Comparison of ENCODE assay signal across 9 cellular contexts in the genomic region with DNA sequence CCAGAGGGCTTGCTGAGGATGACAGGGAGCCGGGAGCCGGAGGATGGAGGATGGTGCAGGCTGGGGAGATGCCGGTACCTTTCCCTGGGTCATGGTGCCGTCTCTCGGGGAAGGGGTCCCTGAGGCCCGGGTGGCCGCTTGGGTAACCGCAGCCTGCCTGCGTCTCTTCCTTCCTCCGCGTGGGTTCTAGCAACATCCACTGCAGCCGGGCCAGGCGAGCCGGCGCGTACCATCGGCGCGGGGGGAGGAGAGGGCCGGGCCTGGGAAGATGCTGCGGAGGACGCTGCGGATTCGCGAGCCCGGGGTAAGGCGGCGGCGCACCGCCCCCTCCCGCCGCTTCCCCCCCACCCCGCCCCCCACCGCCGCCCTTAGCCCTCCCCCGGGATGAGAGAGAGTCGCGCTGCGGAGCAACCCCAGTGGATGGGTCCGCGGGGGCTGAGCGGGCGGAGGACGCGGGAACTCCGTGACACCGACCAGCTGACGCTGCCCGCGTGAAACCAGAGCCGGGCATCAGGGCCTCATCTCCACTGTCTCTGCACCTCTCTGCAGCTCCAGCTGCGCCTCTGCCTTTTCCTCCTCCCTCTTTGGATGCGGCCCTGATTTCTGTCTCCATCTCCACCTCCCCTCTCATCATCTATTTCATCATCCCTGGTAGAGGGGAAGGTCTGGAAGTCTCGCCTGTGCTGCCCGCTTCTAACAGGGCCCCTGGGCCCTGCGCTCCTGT. TPM values are rescaled to one million over a fixed set of nuclear protein-coding genes. Genes with fewer than 3 reads are reported as not detected.
DNase-seq lines count a peak whose midpoint lies in the region; ATAC-seq and TF ChIP-seq lines count a peak whose summit lies in the region.
"Had no signal": no experiment of that assay in that cellular context is flagged by ENCODE, and none has a peak within 500 bp of the region (broad histone marks: within the 10 kb centered on the region; RNA-seq: fewer than 3 reads in every experiment).

A gene (minus strand): TSS at position 201 of the 724 bp plus-strand sequence. CDS start 108 bp downstream, at position 93.

- no peaks in the 10 kb centered on the region for H3K9me3 ChIP-seq in BLaER1 treated with 17β-estradiol and CSF1 and Interleukin-3, amounts not matched to agents 10 nM and 100 nM (replicated peaks in 1 of 11)
- no peaks in the 10 kb centered on the region for H3K9me3 ChIP-seq in neuronal stem cell (replicated peaks in 1 of 2; ENCODE audit: control insufficient read depth in 2 of 2, insufficient read depth in 1 of 2, low read depth in 1 of 2, low read length in 2 of 2)
- no peaks in the 10 kb centered on the region for H3K9me3 ChIP-seq in tibial nerve

- H3K36me3 ChIP-seq in BLaER1 treated with 17β-estradiol and CSF1 and Interleukin-3, amounts not matched to agents 10 nM and 100 nM: no peaks in the 10 kb centered on the region
- H3K36me3 ChIP-seq in neuronal stem cell (replicated peaks in 1 of 2; ENCODE audit: control insufficient read depth in 2 of 2, insufficient read depth in 2 of 2, low read length in 2 of 2) (no peaks in the 10 kb centered on the region), tibial nerve (no peaks in the 10 kb centered on the region)

- H3K27ac ChIP-seq in BLaER1 treated with 17β-estradiol and CSF1 and Interleukin-3, amounts not matched to agents 10 nM and 100 nM: peak within 1 kb of the TSS in 6 of 11 experiments; percentile 6 to 56 (median 34); a peak in 10 of 22 replicates
- H3K27ac ChIP-seq in neuronal stem cell (replicated peaks; ENCODE audit: low read length) (no peak within 1 kb of the TSS), tibial nerve (peak within 1 kb of the TSS; percentile 44 to 81 (median 66))

- no peak within 1 kb of the TSS for H3K27ac Mint-ChIP-seq in endothelial cell (ENCODE audit: unreplicated experiment)

- peaks cover 0 to 7% (median 0%) of the 10 kb centered on the region in 11 experiments; a peak in 2 of 22 replicates for H3K27me3 ChIP-seq in BLaER1 treated with 17β-estradiol and CSF1 and Interleukin-3, amounts not matched to agents 10 nM and 100 nM
- H3K27me3 ChIP-seq in neuronal stem cell (ENCODE audit: control insufficient read depth in 3 of 3, insufficient read depth in 3 of 3, low read depth in 1 of 3, low read length in 3 of 3) (peaks cover 0 to 54% (median 4%) of the 10 kb centered on the region in 3 experiments), tibial nerve (peaks cover 0 to 12% of the 10 kb centered on the region in 2 donors)

- ATAC-seq in activated T-cell treated with anti-CD3 and anti-CD28 coated beads, Interleukin-2, amount 50 U/mL, for 4 hours: peak; percentile 83 to 85
- no peak for ATAC-seq in GM19328 (IDR thresholded peaks at IDR 0.05; ENCODE audit: unreplicated experiment)

- H3K9ac ChIP-seq in BLaER1 treated with 17β-estradiol and CSF1 and Interleukin-3, amounts not matched to agents 10 nM and 100 nM: peak within 1 kb of the TSS in 10 of 11 experiments; percentile 3 to 74 (median 49); a peak in 17 of 22 replicates
- peak within 1 kb of the TSS; percentile 71 for H3K9ac ChIP-seq in neuronal stem cell (ENCODE audit: low read depth, low read length, poor library complexity)

- H4K8ac ChIP-seq in neuronal stem cell (ENCODE audit: low read depth, low read length): no peak within 1 kb of the TSS

- H3K4me3 Mint-ChIP-seq in activated T-cell treated with anti-CD3 and anti-CD28 coated beads, Interleukin-2, amount 50 U/mL, for 4 hours: peak within 1 kb of the TSS; percentile 80
- no peak within 1 kb of the TSS for H3K4me3 Mint-ChIP-seq in endothelial cell (ENCODE audit: unreplicated experiment)

- no peaks in the 10 kb centered on the region for H3K79me1 ChIP-seq in neuronal stem cell (ENCODE audit: low read depth, low read length)

- DNase-seq in NCI-H1930 (lab: John Stamatoyannopoulos, UW) (peak; percentile 17 to 55), fibroblast of mammary gland (ENCODE audit: low read depth) (peak; percentile 69), neuronal stem cell (ENCODE audit: low spot score) (no peak), tibial nerve (ENCODE audit: low spot score in 2 of 2) (peak in 1 of 2 donors; percentile 33), endothelial cell (ENCODE audit: low spot score) (no peak)
- peak; percentile 35 for DNase-seq in activated T-cell treated with anti-CD3 and anti-CD28 coated beads, Interleukin-2, amount 50 U/mL, for 4 hours

- peak within 1 kb of the TSS; percentile 28 to 63 (median 50); a peak in 19 of 20 replicates for H3K4me3 ChIP-seq in BLaER1 treated with 17β-estradiol and CSF1 and Interleukin-3, amounts not matched to agents 10 nM and 100 nM
- H3K4me3 ChIP-seq in fibroblast of mammary gland (ENCODE audit: control insufficient read depth, low read depth, low read length) (peak within 1 kb of the TSS; percentile 33), neuronal stem cell (ENCODE audit: low read length in 2 of 2) (peak within 1 kb of the TSS; percentile 39 to 51), tibial nerve (peak within 1 kb of the TSS; percentile 29 to 55 (median 36))

- H3K4ac ChIP-seq in neuronal stem cell (ENCODE audit: low read length): no peak within 1 kb of the TSS

- H3K4me2 ChIP-seq in BLaER1 treated with 17β-estradiol and CSF1 and Interleukin-3, amounts not matched to agents 10 nM and 100 nM: peak within 1 kb of the TSS; percentile 78 to 99 (median 90)
- peak within 1 kb of the TSS; percentile 85 for H3K4me2 ChIP-seq in neuronal stem cell (ENCODE audit: insufficient read depth, low read length, poor library complexity, severe bottlenecking)

- no peaks in the 10 kb centered on the region for H3K9me3 Mint-ChIP-seq in activated T-cell treated with anti-CD3 and anti-CD28 coated beads, Interleukin-2, amount 50 U/mL, for 4 hours
- no peaks in the 10 kb centered on the region for H3K9me3 Mint-ChIP-seq in endothelial cell (ENCODE audit: unreplicated experiment)

- peak within 1 kb of the TSS; percentile 4 for H2BK12ac ChIP-seq in neuronal stem cell (ENCODE audit: low read length)

- no peak within 1 kb of the TSS for H2BK5ac ChIP-seq in neuronal stem cell (ENCODE audit: low read length)

- no peak within 1 kb of the TSS for H4K91ac ChIP-seq in neuronal stem cell (ENCODE audit: low read depth, low read length, poor library complexity)

- H3K4me1 Mint-ChIP-seq in activated T-cell treated with anti-CD3 and anti-CD28 coated beads, Interleukin-2, amount 50 U/mL, for 4 hours (ENCODE audit: low read depth): peaks cover 9% of the 10 kb centered on the region
- peaks cover 23% of the 10 kb centered on the region for H3K4me1 Mint-ChIP-seq in endothelial cell (ENCODE audit: unreplicated experiment)

- peak within 1 kb of the TSS; percentile 73 for H2AK5ac ChIP-seq in neuronal stem cell (ENCODE audit: low read depth, low read length)

- peak within 1 kb of the TSS; percentile 56 for H3K23ac ChIP-seq in neuronal stem cell (ENCODE audit: low read depth, low read length, poor library complexity)

- H3K27me3 Mint-ChIP-seq in activated T-cell treated with anti-CD3 and anti-CD28 coated beads, Interleukin-2, amount 50 U/mL, for 4 hours (ENCODE audit: low read depth): peaks cover 5% of the 10 kb centered on the region
- H3K27me3 Mint-ChIP-seq in endothelial cell (ENCODE audit: unreplicated experiment): peaks cover 20% of the 10 kb centered on the region

- peak within 1 kb of the TSS; percentile 39 for H3K14ac ChIP-seq in neuronal stem cell (ENCODE audit: low read length)

- H3K36me3 Mint-ChIP-seq in activated T-cell treated with anti-CD3 and anti-CD28 coated beads, Interleukin-2, amount 50 U/mL, for 4 hours (ENCODE audit: insufficient read depth): no peaks in the 10 kb centered on the region
- no peaks in the 10 kb centered on the region for H3K36me3 Mint-ChIP-seq in endothelial cell (ENCODE audit: low read depth, unreplicated experiment)

- TF ChIP-seq CTCF in fibroblast of mammary gland (conservative IDR thresholded peaks at IDR 0.05; ENCODE audit: control insufficient read depth, insufficient read depth, low read depth, low read length) (no peak), tibial nerve (IDR thresholded peaks at IDR 0.05) (peak in 1 of 5 experiments; percentile 17), endothelial cell (IDR thresholded peaks at IDR 0.05; ENCODE audit: unreplicated experiment) (no peak)

- peak in 1 of 2 donors; percentile 30 for TF ChIP-seq EP300 in tibial nerve (IDR thresholded peaks at IDR 0.05)

- H2BK15ac ChIP-seq in neuronal stem cell (ENCODE audit: low read length): peak within 1 kb of the TSS; percentile 94

- no CpG with 5 or more reads among the region's 56 CpGs for WGBS in neuronal stem cell (ENCODE audit: extremely low coverage in 2 of 2, insufficient read length in 2 of 2, insufficient replicate concordance in 1 of 2), 2 donors
- WGBS in tibial nerve, 2 donors: 4 to 7% methylated on average over 19 to 53 of the region's 56 CpGs

- no peak within 1 kb of the TSS for H2BK120ac ChIP-seq in neuronal stem cell (ENCODE audit: low read depth, low read length)

- H3K18ac ChIP-seq in neuronal stem cell (ENCODE audit: low read length): peak within 1 kb of the TSS; percentile 76

- no peak for TF ChIP-seq POLR2A in tibial nerve (IDR thresholded peaks at IDR 0.05)

- H3K4me1 ChIP-seq in BLaER1 treated with 17β-estradiol and CSF1 and Interleukin-3, amounts not matched to agents 10 nM and 100 nM: peaks cover 19 to 49% (median 31%) of the 10 kb centered on the region in 10 experiments
- H3K4me1 ChIP-seq in neuronal stem cell (ENCODE audit: control insufficient read depth in 2 of 2, insufficient read depth in 1 of 2, low read depth in 1 of 2, low read length in 2 of 2): peaks cover 7 to 20% of the 10 kb centered on the region in 2 donors
- H3K4me1 ChIP-seq in tibial nerve: peaks cover 0 to 15% (median 3%) of the 10 kb centered on the region in 4 donors

- peaks cover 0 to 5% (median 0%) of the 10 kb centered on the region in 11 experiments; a peak in 2 of 22 replicates for H4K20me1 ChIP-seq in BLaER1 treated with 17β-estradiol and CSF1 and Interleukin-3, amounts not matched to agents 10 nM and 100 nM

- H2AFZ ChIP-seq in neuronal stem cell (ENCODE audit: low read length): peak within 1 kb of the TSS; percentile 88

RNA-seq across cellular contexts. Expression of the gene that starts here (rescaled TPM):
- under 1 TPM in 2 of 3 donors, not detected in 1; 0.16 to 0.54 TPM for total RNA-seq in activated T-cell treated with anti-CD3 and anti-CD28 coated beads, Interleukin-2, amount 50 U/mL, for 4 hours
- 5.6 TPM for polyA plus RNA-seq in neuronal stem cell (2013, experiment 1 of 2)
- polyA plus RNA-seq in neuronal stem cell (2013, experiment 2 of 2): 4.9 TPM
- total RNA-seq in tibial nerve: 10 to 100 TPM in 3 of 4 donors, 1 to 10 TPM in 1; 6.9 to 68.6 (median 36.9) TPM
- not detected for total RNA-seq in endothelial cell (ENCODE audit: unreplicated experiment)
- total RNA-seq: lung microvascular endothelial cell had no signal

Comparison
In these comparisons a context has a peak if more than half of its experiments do, and no peak if none do; other contexts are left out.
1. Peak in DNase-seq and ATAC-seq in activated T-cell treated with anti-CD3 and anti-CD28 coated beads, Interleukin-2, amount 50 U/mL, for 4 hours; RNA of the gene not detected or under 1 TPM.
2. DNase-seq: peak in NCI-H1930 (2 of 2) and fibroblast of mammary gland (single experiment); none in neuronal stem cell (single experiment) and endothelial cell (single experiment).
3. Peak in every context shown above with its lines, with median percentiles within 50 percentile points of each other: H3K4me3 ChIP-seq.